13 cellular contexts compared by ENCODE assay signal in the genomic region with DNA sequence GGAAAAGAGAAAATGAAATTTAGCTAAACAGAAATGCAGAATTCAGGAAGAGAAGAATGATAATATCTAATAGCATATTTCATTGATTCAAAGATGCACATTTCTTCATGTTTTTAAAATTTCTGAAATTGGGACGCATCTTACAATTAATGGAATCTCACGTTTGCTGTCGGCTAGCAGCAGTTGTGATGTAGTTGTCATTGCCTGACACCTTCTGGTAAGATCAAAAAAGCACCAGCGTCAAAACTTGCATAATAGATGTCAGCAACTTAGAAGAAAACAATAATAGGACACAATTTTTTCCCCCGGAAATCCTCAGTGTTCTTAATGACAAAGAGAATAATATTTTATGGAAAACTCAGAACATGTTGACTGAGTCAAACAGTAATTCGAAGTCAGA. TPM values are rescaled to one million over a fixed set of nuclear protein-coding genes. Genes with fewer than 3 reads are reported as not detected.
A peak's percentile ranks its signal among the peaks of the same experiment; 100 is the strongest.
DNase-seq lines count a peak whose midpoint lies in the region; ATAC-seq, FAIRE-seq and TF ChIP-seq lines count a peak whose summit lies in the region.
"Had no signal": no experiment of that assay in that cellular context is flagged by ENCODE, and none has a peak within 500 bp of the region (broad histone marks: within the 10 kb centered on the region; RNA-seq: fewer than 3 reads in every experiment).

No MANE protein-coding gene starts in this region.

- ATAC-seq in GM21737 (IDR thresholded peaks at IDR 0.05; ENCODE audit: unreplicated experiment) (no peak), HG03354 (IDR thresholded peaks at IDR 0.05; ENCODE audit: poor library complexity, severe bottlenecking, unreplicated experiment) (no peak), HG03520 (IDR thresholded peaks at IDR 0.05; ENCODE audit: unreplicated experiment) (no peak)
- ATAC-seq: effector memory CD8-positive, alpha-beta T cell; naive thymus-derived CD4-positive, alpha-beta T cell had no signal

- FAIRE-seq in kidney (lab: Jason Lieb, UNC), result peak; percentile 51

- DNase-seq in DMS53 treated with DMSO at 0.1 percent for 48 hours (lab: John Stamatoyannopoulos, UW; ENCODE audit: unreplicated experiment), result peak; percentile 21
- DNase-seq in HT-29 (ENCODE audit: low spot score), result peak; percentile 6
- peak; percentile 20 for DNase-seq in SW480 (ENCODE audit: low spot score)
- no peak for DNase-seq in kidney
- no peak for DNase-seq in NCI-H774 (lab: John Stamatoyannopoulos, UW)
- DNase-seq: activated CD4-positive, alpha-beta T cell treated with anti-CD3 and anti-CD28 coated beads, Interleukin-2, amount 50 U/mL, for 48 hours; effector memory CD8-positive, alpha-beta T cell; HFFc6; naive thymus-derived CD4-positive, alpha-beta T cell; NCI-H2081 had no signal

- TF ChIP-seq CTCF in kidney (IDR thresholded peaks at IDR 0.05; ENCODE audit: borderline replicate concordance, extremely low read depth, insufficient read depth), result peak; percentile 11

- no peaks in the 10 kb centered on the region for H3K4me1 ChIP-seq in kidney (ENCODE audit: control insufficient read depth in 1 of 2, insufficient read depth in 1 of 2, low read depth in 1 of 2, low read length in 2 of 2)

- no peaks in the 10 kb centered on the region for H3K36me3 ChIP-seq in kidney (ENCODE audit: control insufficient read depth in 1 of 2, insufficient read depth in 2 of 2, low read length in 2 of 2)

- H3K9ac ChIP-seq in kidney (ENCODE audit: low read length in 2 of 2), result no peak overlapping the region

- no peak overlapping the region for H3K27ac ChIP-seq in kidney (ENCODE audit: low read depth in 2 of 2, low read length in 2 of 2)

- H3K9me3 ChIP-seq in kidney (ENCODE audit: control insufficient read depth in 1 of 2, low read length in 2 of 2), result no peaks in the 10 kb centered on the region

- intact Hi-C loops in kidney (cut with DNase I), result no loop called here

- H3K4me3 ChIP-seq in kidney (ENCODE audit: low read length in 2 of 2), result no peak overlapping the region

RNA-seq across cellular contexts. Expression of a gene that starts 29.8 kb away (rescaled TPM):
- not detected in 2 replicates for total RNA-seq in HT-29 (2014; rRNA removed; shearing (Covaris generic))
- not detected for total RNA-seq in kidney
- not detected for polyA plus RNA-seq in kidney (ENCODE audit: insufficient read depth, low read depth, low replicate concordance)
- total RNA-seq: HFFc6; naive thymus-derived CD4-positive, alpha-beta T cell had no signal

RNA-seq across cellular contexts. Expression of a gene that starts 52.2 kb away (rescaled TPM):
- total RNA-seq in HT-29 (2014; rRNA removed; shearing (Covaris generic)), result not detected in 2 replicates
- total RNA-seq in kidney, result 0.28 TPM
- not detected for polyA plus RNA-seq in kidney (ENCODE audit: insufficient read depth, low read depth, low replicate concordance)
- total RNA-seq: HFFc6; naive thymus-derived CD4-positive, alpha-beta T cell had no signal

Comparison
In these comparisons a context has a peak if more than half of its experiments do, and no peak if none do; other contexts are left out.
1. DNase-seq: peak in DMS53 treated with DMSO at 0.1 percent for 48 hours (single experiment), HT-29 (single experiment) and SW480 (single experiment); none in kidney (single experiment) and NCI-H774 (single experiment).